Comparison of ENCODE assay signal across 20 cellular contexts in genomic region chr1:109671067-109671466, GRCh38. TPM values are rescaled to one million over a fixed set of nuclear protein-coding genes. Genes with fewer than 3 reads are reported as not detected.
DNase-seq lines count a peak whose midpoint lies in the region; ATAC-seq lines count a peak whose summit lies in the region.
"Had no signal": no experiment of that assay in that cellular context is flagged by ENCODE, and none has a peak within 500 bp of the region (broad histone marks: within the 10 kb centered on the region; RNA-seq: fewer than 3 reads in every experiment).

No MANE protein-coding gene starts in this region.

- peak; percentile 0 for DNase-seq in Ammon's horn (ENCODE audit: low spot score)
- DNase-seq in H7: peak; percentile 2
- peak; percentile 0 for DNase-seq in dermis blood vessel endothelial cell
- no peak for DNase-seq in natural killer cell treated with Interleukin-12 subunit alpha and Interleukin-12 subunit beta and Interleukin-15 and Interleukin-18, amount 100 ng/mL, for 72 hours (ENCODE audit: low spot score)
- no peak for DNase-seq in Kasumi-1 (lab: John Stamatoyannopoulos, UW)
- DNase-seq in NK-92 (lab: John Stamatoyannopoulos, UW; ENCODE audit: unreplicated experiment): no peak
- no peak for DNase-seq in central memory CD4-positive, alpha-beta T cell
- DNase-seq in 8988T: no peak
- DNase-seq: BE2C, COR-L47, DMS 273 treated with DMSO at 0.1 percent for 48 hours, DND-41, KG1, NCI-H1417, NCI-H187 treated with DMSO at 0.1 percent for 48 hours, NCI-H345, NCI-H524 treated with DMSO at 0.1 percent for 48 hours had no signal

- peaks cover 21 to 26% of the 10 kb centered on the region in 2 donors for H3K4me1 Mint-ChIP-seq in natural killer cell treated with Interleukin-12 subunit alpha and Interleukin-12 subunit beta and Interleukin-15 and Interleukin-18, amount 100 ng/mL, for 72 hours (ENCODE audit: low read depth in 2 of 2)

- H3K27me3 Mint-ChIP-seq in natural killer cell treated with Interleukin-12 subunit alpha and Interleukin-12 subunit beta and Interleukin-15 and Interleukin-18, amount 100 ng/mL, for 72 hours: no peaks in the 10 kb centered on the region
- H3K27me3 Mint-ChIP-seq: CD4-positive, CD25-positive, alpha-beta regulatory T cell had no signal

- no peak overlapping the region for H3K4me3 ChIP-seq in H7 (ENCODE audit: insufficient read depth, low read depth, low read length)
- H3K4me3 ChIP-seq: SJSA1 had no signal

- no peak for ATAC-seq in natural killer cell treated with Interleukin-12 subunit alpha and Interleukin-12 subunit beta and Interleukin-15 and Interleukin-18, amount 100 ng/mL, for 72 hours
- ATAC-seq: HCT116 had no signal

- H3K36me3 Mint-ChIP-seq in natural killer cell treated with Interleukin-12 subunit alpha and Interleukin-12 subunit beta and Interleukin-15 and Interleukin-18, amount 100 ng/mL, for 72 hours: no peaks in the 10 kb centered on the region
- H3K36me3 Mint-ChIP-seq: CD4-positive, CD25-positive, alpha-beta regulatory T cell had no signal

- H3K4me3 Mint-ChIP-seq in natural killer cell treated with Interleukin-12 subunit alpha and Interleukin-12 subunit beta and Interleukin-15 and Interleukin-18, amount 100 ng/mL, for 72 hours: peak overlapping the region; percentile 9

- H3K27ac Mint-ChIP-seq in natural killer cell treated with Interleukin-12 subunit alpha and Interleukin-12 subunit beta and Interleukin-15 and Interleukin-18, amount 100 ng/mL, for 72 hours: no peak overlapping the region

- H3K36me3 ChIP-seq in H7 (replicated peaks; ENCODE audit: control insufficient read depth, insufficient read depth, low read length): no peaks in the 10 kb centered on the region
- H3K36me3 ChIP-seq: BE2C, SJSA1 had no signal

- H3K27me3 ChIP-seq in H7 (ENCODE audit: control insufficient read depth, insufficient read depth, low read length): no peaks in the 10 kb centered on the region; the same call in 1 of the 2 replicates
- H3K27me3 ChIP-seq: BE2C, SJSA1 had no signal

- H3K9me3 Mint-ChIP-seq in natural killer cell treated with Interleukin-12 subunit alpha and Interleukin-12 subunit beta and Interleukin-15 and Interleukin-18, amount 100 ng/mL, for 72 hours: no peaks in the 10 kb centered on the region
- H3K9me3 Mint-ChIP-seq: CD4-positive, CD25-positive, alpha-beta regulatory T cell had no signal

RNA-seq across cellular contexts. Expression of gene GSTM2, which starts 3.2 kb away (rescaled TPM):
- total RNA-seq in H7 (2014; rRNA removed; shearing (Covaris generic)): 10.8 and 17.7 TPM in 2 replicates
- total RNA-seq in dermis blood vessel endothelial cell: 4.0 and 4.1 TPM in 2 replicates
- 10 to 100 TPM in 1 of 2 donors, 1 to 10 TPM in 1; 3.6 to 10.8 TPM for total RNA-seq in natural killer cell treated with Interleukin-12 subunit alpha and Interleukin-12 subunit beta and Interleukin-15 and Interleukin-18, amount 100 ng/mL, for 72 hours

RNA-seq across cellular contexts. Expression of gene GSTM4, which starts 15.2 kb away (rescaled TPM):
- 31.2 and 43.2 TPM in 2 replicates for total RNA-seq in H7 (2014; rRNA removed; shearing (Covaris generic))
- 1.5 and 2.7 TPM in 2 replicates for total RNA-seq in dermis blood vessel endothelial cell
- 10 to 100 TPM in 1 of 2 donors, 1 to 10 TPM in 1; 8.4 to 25.1 TPM for total RNA-seq in natural killer cell treated with Interleukin-12 subunit alpha and Interleukin-12 subunit beta and Interleukin-15 and Interleukin-18, amount 100 ng/mL, for 72 hours

RNA-seq across cellular contexts. Expression of gene GSTM1, which starts 16.6 kb away (rescaled TPM):
- total RNA-seq in H7 (2014; rRNA removed; shearing (Covaris generic)): not detected in 2 replicates
- total RNA-seq in dermis blood vessel endothelial cell: 8.5 TPM in 1 of 2 replicates, not detected in the other
- total RNA-seq in natural killer cell treated with Interleukin-12 subunit alpha and Interleukin-12 subunit beta and Interleukin-15 and Interleukin-18, amount 100 ng/mL, for 72 hours: 10 to 100 TPM in 1 of 2 donors, not detected in 1; 43.1 TPM

RNA-seq across cellular contexts. Expression of gene GSTM5, which starts 41.0 kb away (rescaled TPM):
- total RNA-seq in H7 (2014; rRNA removed; shearing (Covaris generic)): not detected in 2 replicates
- under 0.01 TPM in 1 of 2 replicates, not detected in the other for total RNA-seq in dermis blood vessel endothelial cell
- not detected for total RNA-seq in natural killer cell treated with Interleukin-12 subunit alpha and Interleukin-12 subunit beta and Interleukin-15 and Interleukin-18, amount 100 ng/mL, for 72 hours
- total RNA-seq: CD4-positive, CD25-positive, alpha-beta regulatory T cell; SJSA1 had no signal

RNA-seq across cellular contexts. Expression of gene AMPD2, which starts 51.4 kb away (rescaled TPM):
- 78.0 and 83.7 TPM in 2 replicates for total RNA-seq in H7 (2014; rRNA removed; shearing (Covaris generic))
- total RNA-seq in dermis blood vessel endothelial cell: 32.0 and 40.4 TPM in 2 replicates
- total RNA-seq in natural killer cell treated with Interleukin-12 subunit alpha and Interleukin-12 subunit beta and Interleukin-15 and Interleukin-18, amount 100 ng/mL, for 72 hours: 100 to 1,000 TPM in 1 of 2 donors, 10 to 100 TPM in 1; 79.0 to 144 TPM

Comparison
In these comparisons a context has a peak if more than half of its experiments do, and no peak if none do; other contexts are left out.
1. DNase-seq: peak in Ammon's horn (single experiment), H7 (single experiment) and dermis blood vessel endothelial cell (single experiment); none in natural killer cell treated with Interleukin-12 subunit alpha and Interleukin-12 subunit beta and Interleukin-15 and Interleukin-18, amount 100 ng/mL, for 72 hours (single experiment), Kasumi-1 (0 of 2), NK-92 (single experiment), central memory CD4-positive, alpha-beta T cell (single experiment) and 8988T (single experiment).